Comparison of ENCODE assay signal across 9 cellular contexts in genomic region chr12:123319273-123319672, GRCh38.
"Had no signal": no experiment of that assay in that cellular context is flagged by ENCODE, and none has a peak within 500 bp of the region (broad histone marks: within the 10 kb centered on the region; RNA-seq: fewer than 3 reads in every experiment).

No MANE protein-coding gene starts in this region.

- H3K4me3 Mint-ChIP-seq: HFFc6, IgD-negative memory B cell had no signal

- ATAC-seq: HCT116, HepG2 had no signal

- H3K9me3 Mint-ChIP-seq: HFFc6, IgD-negative memory B cell had no signal

- H3K9me3 ChIP-seq: HAP-1 had no signal

- H3K4me1 Mint-ChIP-seq: IgD-negative memory B cell had no signal

- H3K4me1 ChIP-seq: HAP-1 had no signal

- H3K27ac ChIP-seq: GM23248, HL-60 had no signal

- H3K4me3 ChIP-seq: GM23248, HAP-1 had no signal

- H3K27ac Mint-ChIP-seq: HFFc6, IgD-negative memory B cell had no signal

- H2AFZ ChIP-seq: GM23248 had no signal

- DNase-seq: GM23248, GOT3, H7, HFFc6 had no signal

- FAIRE-seq: HepG2 had no signal

- H3K9ac ChIP-seq: GM23248 had no signal
